ENCODE assay signal across 8 cellular contexts in genomic region chr1:31549807-31550620, GRCh38. TPM values are rescaled to one million over a fixed set of nuclear protein-coding genes. Genes with fewer than 3 reads are reported as not detected.
DNase-seq lines count a peak whose midpoint lies in the region; ATAC-seq and TF ChIP-seq lines count a peak whose summit lies in the region.

No MANE protein-coding gene starts in this region.

- H3K27me3 ChIP-seq in liver (ENCODE audit: control insufficient read depth in 4 of 4, insufficient read depth in 4 of 4, low read length in 3 of 4) = no peaks in the 10 kb centered on the region
- H3K27me3 ChIP-seq in vagina = no peaks in the 10 kb centered on the region

- H3K4me1 ChIP-seq in liver (ENCODE audit: control insufficient read depth in 4 of 4, insufficient read depth in 4 of 4, low read length in 3 of 4) = peaks cover 3 to 15% (median 8%) of the 10 kb centered on the region in 4 donors
- H3K4me1 ChIP-seq in vagina = peaks cover 17% of the 10 kb centered on the region

- H3K9me3 Mint-ChIP-seq in T-helper 2 cell treated with Interferon-gamma antibody and Interleukin-4, amounts not matched to agents 5 μg/mL and 100 μg/mL, for 36 hours = no peaks in the 10 kb centered on the region

- H3K36me3 ChIP-seq in liver (ENCODE audit: control insufficient read depth in 4 of 4, insufficient read depth in 3 of 4, low read depth in 1 of 4, low read length in 3 of 4) (no peaks in the 10 kb centered on the region), vagina (no peaks in the 10 kb centered on the region)

- TF ChIP-seq RAD21 in liver (IDR thresholded peaks at IDR 0.05) = no peak

- TF ChIP-seq POLR2A in vagina (IDR thresholded peaks at IDR 0.05) = no peak

- peak; percentile 32 for ATAC-seq in HG02943 (IDR thresholded peaks at IDR 0.05; ENCODE audit: low read depth, unreplicated experiment)

- intact Hi-C loops in vagina (cut with DNase I) = no loop called here

- H3K4me3 ChIP-seq in liver (ENCODE audit: low read depth in 1 of 3, low read length in 3 of 3) = no peak overlapping the region
- peak overlapping the region in 1 of 2 donors; percentile 3 for H3K4me3 ChIP-seq in vagina

- H3K27me3 Mint-ChIP-seq in T-helper 2 cell treated with Interferon-gamma antibody and Interleukin-4, amounts not matched to agents 5 μg/mL and 100 μg/mL, for 36 hours (ENCODE audit: low read depth) = peaks cover 10% of the 10 kb centered on the region

- no peaks in the 10 kb centered on the region for H3K36me3 Mint-ChIP-seq in T-helper 2 cell treated with Interferon-gamma antibody and Interleukin-4, amounts not matched to agents 5 μg/mL and 100 μg/mL, for 36 hours (ENCODE audit: low read depth)

- peaks cover 10% of the 10 kb centered on the region for H3K4me1 Mint-ChIP-seq in T-helper 2 cell treated with Interferon-gamma antibody and Interleukin-4, amounts not matched to agents 5 μg/mL and 100 μg/mL, for 36 hours (ENCODE audit: low read depth)

- no peak overlapping the region for H3K27ac Mint-ChIP-seq in T-helper 2 cell treated with Interferon-gamma antibody and Interleukin-4, amounts not matched to agents 5 μg/mL and 100 μg/mL, for 36 hours

- peak overlapping the region; percentile 25 to 48 for H3K27ac ChIP-seq in liver (ENCODE audit: low read depth in 1 of 2, low read length in 2 of 2)
- H3K27ac ChIP-seq in vagina = no peak overlapping the region

- DNase-seq in GM10266 (ENCODE audit: extremely low spot score) (peak; percentile 36), vagina (ENCODE audit: extremely low spot score in 2 of 2) (no peak), NCI-H2081 treated with DMSO at 0.1 percent for 48 hours (lab: John Stamatoyannopoulos, UW) (no peak), hippocampal formation (lab: John Stamatoyannopoulos, UW) (no peak)
- DNase-seq in T-helper 2 cell treated with Interferon-gamma antibody and Interleukin-4, amounts not matched to agents 5 μg/mL and 100 μg/mL, for 36 hours (ENCODE audit: low spot score) = no peak
- DNase-seq in activated CD8-positive, alpha-beta memory T cell treated with anti-CD3 and anti-CD28 coated beads for 24 hours = no peak

- TF ChIP-seq CTCF in GM10266 (IDR thresholded peaks at IDR 0.05; ENCODE audit: control insufficient read depth, insufficient read depth, low read depth, missing control alignments) (no peak), liver (IDR thresholded peaks at IDR 0.05; ENCODE audit: low read depth, low read length, missing input control) (no peak), vagina (IDR thresholded peaks at IDR 0.05) (no peak)

- H3K4me3 Mint-ChIP-seq in T-helper 2 cell treated with Interferon-gamma antibody and Interleukin-4, amounts not matched to agents 5 μg/mL and 100 μg/mL, for 36 hours = peak overlapping the region; percentile 70

- H3K9me3 ChIP-seq in liver (ENCODE audit: control insufficient read depth in 4 of 4, low read length in 3 of 4) (no peaks in the 10 kb centered on the region), vagina (no peaks in the 10 kb centered on the region)

- 54% methylated on average over 7 of the region's 7 CpGs for WGBS in liver

- no peak overlapping the region for H3K9ac ChIP-seq in liver (ENCODE audit: low read depth in 1 of 2, low read length in 2 of 2)

TF ChIP-seq in liver, 16 proteins besides CTCF, POLR2A, EP300 and RAD21:
- TF ChIP-seq HNF4G (IDR thresholded peaks at IDR 0.05) = peak; percentile 66
- TF ChIP-seq FOXA1 (IDR thresholded peaks at IDR 0.05) = no peak
- peak; percentile 89 to 94 for TF ChIP-seq HNF4A (conservative IDR thresholded peaks at IDR 0.05)
- TF ChIP-seq TAF1 (conservative IDR thresholded peaks at IDR 0.05) = no peak
- no peak for TF ChIP-seq GABPA (IDR thresholded peaks at IDR 0.05 in 1 of 2, conservative IDR thresholded peaks at IDR 0.05 in 1 of 2)
- TF ChIP-seq NR2F2 (IDR thresholded peaks at IDR 0.05) = peak; percentile 68
- TF ChIP-seq FOXA2 (IDR thresholded peaks at IDR 0.05) = no peak
- TF ChIP-seq YY1 (IDR thresholded peaks at IDR 0.05) = no peak
- peak in 1 of 2 donors; percentile 35 for TF ChIP-seq JUND (IDR thresholded peaks at IDR 0.05)
- peak; percentile 26 for TF ChIP-seq MAX (IDR thresholded peaks at IDR 0.05)
- TF ChIP-seq RXRA (IDR thresholded peaks at IDR 0.05) = peak; percentile 54 to 66
- no peak for TF ChIP-seq ATF3 (IDR thresholded peaks at IDR 0.05)
- no peak for TF ChIP-seq REST (IDR thresholded peaks at IDR 0.05)
- TF ChIP-seq SP1 (IDR thresholded peaks at IDR 0.05) = peak; percentile 53
TF ChIP-seq in liver: peak in this region for 7.

RNA-seq across cellular contexts. Expression of gene TINAGL1, which starts 26.3 kb away (rescaled TPM):
- 10 to 100 TPM; 16.1 to 52.9 TPM for total RNA-seq in liver
- polyA plus RNA-seq in liver = 10 to 100 TPM in 1 of 2 donors, 1 to 10 TPM in 1; 8.7 to 35.0 TPM
- total RNA-seq in vagina = 142 TPM
